ENCODE assay signal across 3 cellular contexts in genomic region chr2:42762155-42762554, GRCh38.
TF ChIP-seq lines count a peak whose summit lies in the region.

No MANE protein-coding gene starts in this region.

TF ChIP-seq in SK-N-SH, 30 proteins besides CTCF, POLR2A, EP300 and RAD21:
- TF ChIP-seq RCOR1 (IDR thresholded peaks at IDR 0.05; ENCODE audit: low read length), result no peak
- TF ChIP-seq FOXJ3 (CRISPR knock-in tag; IDR thresholded peaks at IDR 0.05), result no peak
- no peak for TF ChIP-seq GABPA (IDR thresholded peaks at IDR 0.05; ENCODE audit: low read depth)
- TF ChIP-seq POLR2AphosphoS5 (IDR thresholded peaks at IDR 0.05; ENCODE audit: low read depth, low read length), result no peak
- no peak for TF ChIP-seq RXRA (IDR thresholded peaks at IDR 0.05; ENCODE audit: borderline replicate concordance, low read depth)
- TF ChIP-seq USF1 (IDR thresholded peaks at IDR 0.05; ENCODE audit: borderline replicate concordance, low read depth), result no peak

TF ChIP-seq in SK-N-SH treated with all-trans-retinoic acid at 6 μM for 48 hours, 23 proteins besides CTCF, POLR2A, EP300 and RAD21:
- TF ChIP-seq ZNF565 (CRISPR knock-in tag; conservative IDR thresholded peaks at IDR 0.05; ENCODE audit: low read depth) (no peak), PATZ1 (CRISPR knock-in tag; IDR thresholded peaks at IDR 0.05; ENCODE audit: borderline replicate concordance) (no peak), PPARA (CRISPR knock-in tag; IDR thresholded peaks at IDR 0.05; ENCODE audit: borderline replicate concordance) (no peak), TCF4 (CRISPR knock-in tag; IDR thresholded peaks at IDR 0.05; ENCODE audit: borderline replicate concordance) (no peak), ZC3H10 (CRISPR knock-in tag; IDR thresholded peaks at IDR 0.05) (no peak), ZNF8 (CRISPR knock-in tag; IDR thresholded peaks at IDR 0.05) (no peak)

TF ChIP-seq in H1, 55 proteins besides CTCF, POLR2A, EP300 and RAD21:
- TF ChIP-seq ATF3 (IDR thresholded peaks at IDR 0.05; ENCODE audit: insufficient read depth, low read depth, low read length), result no peak
- TF ChIP-seq GABPA (IDR thresholded peaks at IDR 0.05; ENCODE audit: borderline replicate concordance, insufficient read depth, low read length), result no peak
- TF ChIP-seq GTF2F1 (IDR thresholded peaks at IDR 0.05; ENCODE audit: borderline replicate concordance, low read depth, low read length), result no peak
- no peak for TF ChIP-seq TCF12 (IDR thresholded peaks at IDR 0.05; ENCODE audit: low read depth, low read length)
- TF ChIP-seq CHD7 (IDR thresholded peaks at IDR 0.05; ENCODE audit: insufficient replicate concordance, low read length), result no peak
- no peak for TF ChIP-seq ASH2L (IDR thresholded peaks at IDR 0.05; ENCODE audit: low read length)
- TF ChIP-seq NRF1 (IDR thresholded peaks at IDR 0.05; ENCODE audit: low read depth, low read length), result no peak
